8 cellular contexts compared by ENCODE assay signal in genomic region chr19:10403137-10404021, GRCh38. TPM values are rescaled to one million over a fixed set of nuclear protein-coding genes. Genes with fewer than 3 reads are reported as not detected.
A peak's percentile ranks its signal among the peaks of the same experiment; 100 is the strongest.
DNase-seq lines count a peak whose midpoint lies in the region; ATAC-seq and TF ChIP-seq lines count a peak whose summit lies in the region.

Gene CDC37 (minus strand): TSS chr19:10403542. CDS start chr19:10403479, 63 bp downstream.

- H3K27me3 ChIP-seq in liver (ENCODE audit: control insufficient read depth in 4 of 4, insufficient read depth in 4 of 4, low read length in 3 of 4) = no peaks in the 10 kb centered on the region

- H3K27ac Mint-ChIP-seq in dendritic cell treated with granulocyte-macrophage colony-stimulating factor and Interleukin-4, amounts not matched to agents 40 ng/mL and 50 ng/mL, for 4 days = peak within 1 kb of the TSS; percentile 93

- peak within 1 kb of the TSS; percentile 96 for H3K4me3 Mint-ChIP-seq in dendritic cell treated with granulocyte-macrophage colony-stimulating factor and Interleukin-4, amounts not matched to agents 40 ng/mL and 50 ng/mL, for 4 days

- DNase-seq in C1 segment of cervical spinal cord (lab: John Stamatoyannopoulos, UW) (peak; percentile 56 to 94 (median 91)), NCI-H748 treated with DMSO at 0.1 percent for 48 hours (lab: John Stamatoyannopoulos, UW) (peak; percentile 89)
- peak; percentile 96 to 99 for DNase-seq in activated CD4-positive, alpha-beta T cell treated with anti-CD3 and anti-CD28 coated beads, Interleukin-2, amount 50 U/mL, for 24 hours (ENCODE audit: low read depth in 1 of 2, low spot score in 1 of 2)
- DNase-seq in stimulated activated CD4-positive, alpha-beta T cell treated with anti-CD3 and anti-CD28 coated beads, Interleukin-4, amount 100 ng/mL, for 1 hour = peak; percentile 98

- TF ChIP-seq CTCF in liver (IDR thresholded peaks at IDR 0.05; ENCODE audit: low read depth, low read length, missing input control) = no peak

- under 1% methylated on average over 69 of the region's 69 CpGs for WGBS in liver

- H3K4me1 ChIP-seq in liver (ENCODE audit: control insufficient read depth in 4 of 4, insufficient read depth in 4 of 4, low read length in 3 of 4) = peaks cover 6 to 42% (median 25%) of the 10 kb centered on the region in 4 donors

- peaks cover 44% of the 10 kb centered on the region for H3K36me3 Mint-ChIP-seq in dendritic cell treated with granulocyte-macrophage colony-stimulating factor and Interleukin-4, amounts not matched to agents 40 ng/mL and 50 ng/mL, for 4 days (ENCODE audit: low read depth)

- H3K9me3 ChIP-seq in liver (ENCODE audit: control insufficient read depth in 4 of 4, low read length in 3 of 4) = no peaks in the 10 kb centered on the region

- H3K4me1 Mint-ChIP-seq in dendritic cell treated with granulocyte-macrophage colony-stimulating factor and Interleukin-4, amounts not matched to agents 40 ng/mL and 50 ng/mL, for 4 days (ENCODE audit: low read depth) = peaks cover 78% of the 10 kb centered on the region

- H3K4me3 ChIP-seq in liver (ENCODE audit: low read depth in 1 of 3, low read length in 3 of 3) = peak within 1 kb of the TSS; percentile 94 to 99 (median 95)

- peak within 1 kb of the TSS; percentile 96 to 97 for H3K9ac ChIP-seq in liver (ENCODE audit: low read depth in 1 of 2, low read length in 2 of 2)

- no peaks in the 10 kb centered on the region for H3K9me3 Mint-ChIP-seq in dendritic cell treated with granulocyte-macrophage colony-stimulating factor and Interleukin-4, amounts not matched to agents 40 ng/mL and 50 ng/mL, for 4 days

- H3K27me3 Mint-ChIP-seq in dendritic cell treated with granulocyte-macrophage colony-stimulating factor and Interleukin-4, amounts not matched to agents 40 ng/mL and 50 ng/mL, for 4 days = no peaks in the 10 kb centered on the region

- TF ChIP-seq RAD21 in liver (IDR thresholded peaks at IDR 0.05) = no peak

- no peaks in the 10 kb centered on the region for H3K36me3 ChIP-seq in liver (ENCODE audit: control insufficient read depth in 4 of 4, insufficient read depth in 3 of 4, low read depth in 1 of 4, low read length in 3 of 4)

- peak within 1 kb of the TSS; percentile 45 to 63 for H3K27ac ChIP-seq in liver (ENCODE audit: low read depth in 1 of 2, low read length in 2 of 2)

- intact Hi-C loops in dendritic cell treated with granulocyte-macrophage colony-stimulating factor and Interleukin-4, amounts not matched to agents 40 ng/mL and 50 ng/mL, for 4 days (cut with micrococcal nuclease) = loop anchor here (1.0 to 2.0 kb wide), 3 partner anchors 13 to 33 kb away; no protein-coding TSS in a partner anchor

- peak; percentile 77 for ATAC-seq in GM19372 (IDR thresholded peaks at IDR 0.05; ENCODE audit: low read depth, unreplicated experiment)
- ATAC-seq in HG03558 (IDR thresholded peaks at IDR 0.05; ENCODE audit: extremely low read depth, unreplicated experiment) = peak; percentile 40

TF ChIP-seq in liver, 16 proteins besides CTCF, POLR2A, EP300 and RAD21:
- TF ChIP-seq HNF4A (conservative IDR thresholded peaks at IDR 0.05) = no peak
- no peak for TF ChIP-seq FOXA1 (IDR thresholded peaks at IDR 0.05)
- peak; percentile 87 to 96 for TF ChIP-seq GABPA (IDR thresholded peaks at IDR 0.05 in 1 of 2, conservative IDR thresholded peaks at IDR 0.05 in 1 of 2)
- TF ChIP-seq NR2F2 (IDR thresholded peaks at IDR 0.05) = no peak
- no peak for TF ChIP-seq RXRA (IDR thresholded peaks at IDR 0.05)
- peak; percentile 69 for TF ChIP-seq YY1 (IDR thresholded peaks at IDR 0.05)
- no peak for TF ChIP-seq JUND (IDR thresholded peaks at IDR 0.05)
- no peak for TF ChIP-seq TAF1 (conservative IDR thresholded peaks at IDR 0.05)
- no peak for TF ChIP-seq REST (IDR thresholded peaks at IDR 0.05)
- peak; percentile 38 for TF ChIP-seq SP1 (IDR thresholded peaks at IDR 0.05)
- TF ChIP-seq, protein P1, sequence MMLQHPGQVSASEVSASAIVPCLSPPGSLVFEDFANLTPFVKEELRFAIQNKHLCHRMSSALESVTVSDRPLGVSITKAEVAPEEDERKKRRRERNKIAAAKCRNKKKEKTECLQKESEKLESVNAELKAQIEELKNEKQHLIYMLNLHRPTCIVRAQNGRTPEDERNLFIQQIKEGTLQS (IDR thresholded peaks at IDR 0.05) = no peak
- TF ChIP-seq, protein P2, sequence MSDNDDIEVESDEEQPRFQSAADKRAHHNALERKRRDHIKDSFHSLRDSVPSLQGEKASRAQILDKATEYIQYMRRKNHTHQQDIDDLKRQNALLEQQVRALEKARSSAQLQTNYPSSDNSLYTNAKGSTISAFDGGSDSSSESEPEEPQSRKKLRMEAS (IDR thresholded peaks at IDR 0.05) = no peak
- no peak for TF ChIP-seq FOXA2 (IDR thresholded peaks at IDR 0.05)
- no peak for TF ChIP-seq HNF4G (IDR thresholded peaks at IDR 0.05)
TF ChIP-seq in liver: peak in this region for 3.

RNA-seq across cellular contexts. Expression of gene CDC37, which starts in this region (rescaled TPM):
- 10 to 100 TPM; 46.0 to 52.3 TPM for total RNA-seq in liver
- polyA plus RNA-seq in liver = 10 to 100 TPM; 61.2 to 69.9 TPM

Comparison
In these comparisons a context has a peak if more than half of its experiments do, and no peak if none do; other contexts are left out.
1. Peak in every context shown above with its lines: DNase-seq, ATAC-seq, H3K4me3 ChIP-seq and H3K27ac ChIP-seq.